Comparison of ENCODE assay signal across 31 cellular contexts in the genomic region with DNA sequence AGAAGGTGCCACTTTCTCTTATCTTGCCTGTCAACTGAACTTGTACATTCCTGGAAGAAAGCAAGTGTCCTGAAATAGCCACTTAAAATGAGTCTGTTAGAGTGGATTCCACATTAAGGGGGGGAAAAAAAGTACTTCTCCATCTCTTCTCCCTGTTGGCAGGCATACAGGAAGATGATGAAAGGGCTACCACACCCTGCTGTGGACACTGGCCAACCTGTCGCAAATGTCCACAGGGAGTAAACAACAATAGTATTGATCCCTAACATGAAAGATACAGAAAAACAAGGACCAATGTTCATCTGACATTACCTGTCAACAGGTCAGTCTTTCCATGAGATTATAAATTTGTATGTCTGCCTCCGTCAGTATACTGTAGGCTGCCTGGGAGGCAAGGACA.
"Had no signal": no experiment of that assay in that cellular context is flagged by ENCODE, and none has a peak within 500 bp of the region (broad histone marks: within the 10 kb centered on the region; RNA-seq: fewer than 3 reads in every experiment).

No MANE protein-coding gene starts in this region.

- H3K27ac ChIP-seq: brain microvascular endothelial cell, coronary artery, dorsolateral prefrontal cortex, esophagus muscularis mucosa, foreskin keratinocyte, gastrocnemius medialis, VCaP had no signal

- H3K27me3 ChIP-seq: brain microvascular endothelial cell, dorsolateral prefrontal cortex, esophagus muscularis mucosa, foreskin keratinocyte, gastrocnemius medialis, heart left ventricle had no signal

- H3K4me3 ChIP-seq: coronary artery, dorsolateral prefrontal cortex, esophagus muscularis mucosa, gastrocnemius medialis, heart left ventricle had no signal

- DNase-seq: activated CD4-positive, alpha-beta memory T cell treated with anti-CD3 and anti-CD28 coated beads, Interleukin-2, amount 10 ng/mL, durations not matched to agents 7 days and 5 days; activated CD4-positive, alpha-beta T cell treated with anti-CD3 and anti-CD28 coated beads for 1 hour; activated CD4-positive, alpha-beta T cell treated with anti-CD3 and anti-CD28 coated beads for 4 hours; activated CD4-positive, alpha-beta T cell treated with anti-CD3 and anti-CD28 coated beads, Interleukin-2, amount 10 ng/mL, durations not matched to agents 7 days and 5 days; activated CD4-positive, alpha-beta T cell treated with anti-CD3 and anti-CD28 coated beads, Interleukin-2, amount 50 U/mL, for 4 hours; activated CD8-positive, alpha-beta memory T cell treated with anti-CD3 and anti-CD28 coated beads, Interleukin-2, amount 50 U/mL, for 48 hours; activated effector memory CD4-positive, alpha-beta T cell treated with Interleukin-2 at 50 U/mL for 16 hours; activated gamma-delta T cell treated with Interleukin-2 at 50 U/mL for 16 hours; activated naive CD4-positive, alpha-beta T cell treated with anti-CD3 and anti-CD28 coated beads, Interleukin-2, amount 50 U/mL, for 16 hours; activated naive CD4-positive, alpha-beta T cell treated with Interleukin-2 at 50 U/mL for 16 hours; activated T-cell treated with anti-CD3 and anti-CD28 coated beads for 4 hours; activated T-cell treated with anti-CD3 and anti-CD28 coated beads, Interleukin-2, amount 50 U/mL, for 4 hours; amniotic stem cell; anterior cingulate cortex; brain microvascular endothelial cell; dorsolateral prefrontal cortex; effector memory CD4-positive, alpha-beta T cell; foreskin keratinocyte; gastrocnemius medialis; glutamatergic neuron; heart left ventricle; T-helper 1 cell; T-helper 17 cell; T1000 had no signal

- H3K4me1 ChIP-seq: foreskin keratinocyte had no signal

- H3K9me3 ChIP-seq: esophagus muscularis mucosa, gastrocnemius medialis, heart left ventricle had no signal

- H3K36me3 ChIP-seq: brain microvascular endothelial cell, esophagus muscularis mucosa, gastrocnemius medialis, heart left ventricle had no signal

- ATAC-seq: activated T-cell treated with anti-CD3 and anti-CD28 coated beads, Interleukin-2, amount 50 U/mL, for 4 hours; activated T-helper 17 cell treated with anti-CD3 and anti-CD28 coated beads, Interleukin-2, amount 50 U/mL, for 72 hours; foreskin keratinocyte; gastrocnemius medialis; heart left ventricle; T-helper 17 cell; WTC11 had no signal

- FAIRE-seq: astrocyte, bronchial epithelial cell had no signal
